ENCODE assay signal across 17 cellular contexts in the genomic region with DNA sequence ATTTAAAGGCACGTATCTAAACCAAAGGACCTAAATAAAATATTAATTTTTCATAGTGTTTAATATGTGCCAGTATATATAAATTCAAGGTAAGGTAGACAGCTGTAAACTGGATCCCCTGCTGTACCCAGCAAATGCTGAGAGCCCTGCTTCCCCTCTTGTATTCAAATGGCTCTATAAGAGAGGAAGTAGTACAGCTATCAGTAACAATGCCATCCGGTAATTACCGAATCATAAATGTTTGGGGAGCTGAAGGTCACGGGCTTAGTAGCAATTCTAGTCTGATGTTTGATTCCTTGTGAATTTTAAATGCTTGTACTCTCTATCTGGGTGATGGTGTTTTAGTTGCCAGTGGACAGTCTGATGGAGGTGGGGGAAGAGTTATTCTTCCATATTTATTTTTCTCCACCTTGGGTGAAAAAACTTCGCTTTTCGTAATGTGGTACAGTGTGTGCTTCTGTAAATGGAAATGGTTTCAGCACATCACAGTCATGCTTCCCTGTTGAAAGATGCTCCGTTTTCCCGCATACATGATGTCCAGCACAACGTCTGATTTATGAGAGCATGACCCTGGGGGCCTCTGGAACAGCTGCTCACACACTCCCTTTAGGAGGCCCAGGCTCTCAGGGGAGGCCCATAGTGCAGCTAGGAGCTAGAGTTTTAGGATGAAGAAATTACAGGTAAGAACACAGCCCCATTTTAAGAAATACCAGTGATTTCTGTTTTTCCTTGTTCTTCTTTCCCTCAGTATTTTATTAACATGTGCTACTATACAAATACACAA.
A peak's percentile ranks its signal among the peaks of the same experiment; 100 is the strongest.
DNase-seq lines count a peak whose midpoint lies in the region; ATAC-seq and TF ChIP-seq lines count a peak whose summit lies in the region.
"Had no signal": no experiment of that assay in that cellular context is flagged by ENCODE, and none has a peak within 500 bp of the region (broad histone marks: within the 10 kb centered on the region; RNA-seq: fewer than 3 reads in every experiment).

No MANE protein-coding gene starts in this region.

- peak; percentile 61 for DNase-seq in COLO668 (lab: John Stamatoyannopoulos, UW; ENCODE audit: unreplicated experiment)
- DNase-seq in NOMO-1 (lab: John Stamatoyannopoulos, UW; ENCODE audit: unreplicated experiment in 2 of 2): peak; percentile 55 to 89
- DNase-seq in left colon: no peak
- no peak for DNase-seq in GM19238 (ENCODE audit: insufficient read length, low spot score)
- DNase-seq in GM13976 (ENCODE audit: low spot score): no peak
- no peak for DNase-seq in cerebellar cortex (ENCODE audit: low spot score)
- no peak for DNase-seq in stimulated activated CD4-positive, alpha-beta T cell treated with anti-CD3 and anti-CD28 coated beads, Interleukin-4, amount 100 ng/mL, for 24 hours
- DNase-seq: activated CD4-positive, alpha-beta T cell treated with anti-CD3 and anti-CD28 coated beads for 48 hours; activated effector memory CD4-positive, alpha-beta T cell treated with anti-CD3 and anti-CD28 coated beads, Interleukin-2, amount 50 U/mL, for 16 hours; CD4-positive, alpha-beta memory T cell; left cardiac atrium; NCI-H1105 treated with DMSO at 0.1 percent for 48 hours; NCI-H524; Peyer's patch; right lobe of liver had no signal

- in situ Hi-C loops in GM13976 (cut with MboI; ENCODE audit: low sequenced_read_pairs, unreplicated experiment): no loop called here

- no peak for TF ChIP-seq CTCF in GM13976 (IDR thresholded peaks at IDR 0.05; ENCODE audit: borderline replicate concordance, control extremely low read depth, extremely low read depth, insufficient read depth, missing control alignments)

- ATAC-seq in HG03354 (IDR thresholded peaks at IDR 0.05; ENCODE audit: poor library complexity, severe bottlenecking, unreplicated experiment) (peak; percentile 49), left colon (peak; percentile 38)
- ATAC-seq: K562, left cardiac atrium, right lobe of liver had no signal

- intact Hi-C loops in left colon (cut with DNase I, micrococcal nuclease): no loop called here

Comparison
In these comparisons a context has a peak if more than half of its experiments do, and no peak if none do; other contexts are left out.
1. DNase-seq: peak in COLO668 (single experiment) and NOMO-1 (2 of 2); none in left colon (0 of 2), GM19238 (single experiment), GM13976 (single experiment), cerebellar cortex (single experiment) and stimulated activated CD4-positive, alpha-beta T cell treated with anti-CD3 and anti-CD28 coated beads, Interleukin-4, amount 100 ng/mL, for 24 hours (single experiment).